ENCODE assay signal across 29 cellular contexts in the genomic region with DNA sequence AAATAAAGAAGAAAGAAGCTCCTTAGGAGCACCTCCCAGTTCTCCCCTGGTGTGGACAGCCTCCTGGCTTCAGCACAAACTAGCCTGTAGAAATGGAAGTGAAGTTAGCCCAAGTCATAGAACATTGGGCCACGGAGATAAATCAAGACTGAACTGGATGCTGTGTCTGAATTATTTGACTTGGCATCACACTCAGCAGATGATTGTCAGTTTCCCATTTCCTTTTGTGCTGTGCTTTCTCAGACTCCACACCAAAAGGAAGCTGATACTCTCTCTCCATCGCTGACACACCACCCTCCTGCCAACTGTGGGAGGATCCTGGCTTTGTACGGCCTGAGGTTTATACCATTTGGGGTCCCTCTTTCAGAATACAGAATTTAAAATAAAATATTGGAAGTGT.
DNase-seq lines count a peak whose midpoint lies in the region; ATAC-seq and TF ChIP-seq lines count a peak whose summit lies in the region.
"Had no signal": no experiment of that assay in that cellular context is flagged by ENCODE, and none has a peak within 500 bp of the region (broad histone marks: within the 10 kb centered on the region; RNA-seq: fewer than 3 reads in every experiment).

No MANE protein-coding gene starts in this region.

- DNase-seq in Kasumi-1 (lab: John Stamatoyannopoulos, UW) (peak; percentile 26), NCI-H2081 treated with DMSO at 0.1 percent for 48 hours (lab: John Stamatoyannopoulos, UW) (peak; percentile 30), pulmonary artery endothelial cell (ENCODE audit: low read depth, low spot score) (peak; percentile 11), SKM-1 (lab: John Stamatoyannopoulos, UW; ENCODE audit: unreplicated experiment) (no peak)
- no peak for DNase-seq in activated CD4-positive, alpha-beta T cell treated with anti-CD3 and anti-CD28 coated beads for 48 hours
- DNase-seq: activated CD4-positive, alpha-beta memory T cell treated with anti-CD3 and anti-CD28 coated beads, Interleukin-2, amount 10 ng/mL, durations not matched to agents 7 days and 5 days; activated CD4-positive, alpha-beta T cell treated with anti-CD3 and anti-CD28 coated beads for 1 hour; activated CD8-positive, alpha-beta memory T cell treated with anti-CD3 and anti-CD28 coated beads, Interleukin-2, amount 50 U/mL, for 4 hours; activated naive CD4-positive, alpha-beta T cell treated with Interleukin-2 at 50 U/mL for 16 hours; C1 segment of cervical spinal cord; Caco-2; central memory CD4-positive, alpha-beta T cell; DMS79 treated with DMSO at 0.1 percent for 48 hours; foreskin fibroblast; left lung; NCI-H1105; NCI-H187; NCI-H446; posterior cingulate gyrus; right lobe of liver; SK-N-SH; stimulated activated CD4-positive, alpha-beta T cell treated with anti-CD3 and anti-CD28 coated beads, Interleukin-2, amount 100 ng/mL, for 48 hours; stomach; T-helper 2 cell; thyroid gland had no signal

- no peak for TF ChIP-seq CTCF in VCaP (conservative IDR thresholded peaks at IDR 0.05)

- ATAC-seq in GM21447 (IDR thresholded peaks at IDR 0.05; ENCODE audit: unreplicated experiment): no peak
- ATAC-seq: HepG2, left lung, right lobe of liver had no signal

- peak overlapping the region; percentile 30; the same call in 1 of the 2 replicates for H3K27ac ChIP-seq in VCaP
- H3K27ac ChIP-seq: left lung, neural progenitor cell, right lobe of liver, stomach, thyroid gland had no signal

Comparison
In these comparisons a context has a peak if more than half of its experiments do, and no peak if none do; other contexts are left out.
1. DNase-seq: peak in Kasumi-1 (2 of 2), NCI-H2081 treated with DMSO at 0.1 percent for 48 hours (single experiment) and pulmonary artery endothelial cell (single experiment); none in SKM-1 (single experiment) and activated CD4-positive, alpha-beta T cell treated with anti-CD3 and anti-CD28 coated beads for 48 hours (single experiment).